In genomic region chr17:40100669-40101366, GRCh38 we compare ENCODE assay signal across 8 cellular contexts. TPM values are rescaled to one million over a fixed set of nuclear protein-coding genes. Genes with fewer than 3 reads are reported as not detected.
DNase-seq lines count a peak whose midpoint lies in the region; TF ChIP-seq lines count a peak whose summit lies in the region.

No MANE protein-coding gene starts in this region.

- H3K79me1 ChIP-seq in neuronal stem cell (ENCODE audit: low read depth, low read length) = no peaks in the 10 kb centered on the region

- peak; percentile 99 for DNase-seq in ACHN
- DNase-seq in NCI-H1105 (lab: John Stamatoyannopoulos, UW) = peak; percentile 87
- DNase-seq in SK-N-SH = peak; percentile 95
- DNase-seq in germinal center (ENCODE audit: low spot score) = peak; percentile 85
- peak; percentile 94 for DNase-seq in neuronal stem cell (ENCODE audit: low spot score)

- H3K4me1 Mint-ChIP-seq in activated naive CD4-positive, alpha-beta T cell treated with anti-CD3 and anti-CD28 coated beads, Interleukin-2, amount 50 U/mL, for 24 hours = peaks cover 93% of the 10 kb centered on the region

- 0 out of 2 replicates have a peak, but pooled peaks cover 5% of the 10 kb centered on the region for H4K20me1 ChIP-seq in SK-N-SH (ENCODE audit: insufficient read depth)

- H3K27ac Mint-ChIP-seq in activated naive CD4-positive, alpha-beta T cell treated with anti-CD3 and anti-CD28 coated beads, Interleukin-2, amount 50 U/mL, for 24 hours = peak overlapping the region; percentile 92

- peaks cover 31% of the 10 kb centered on the region for H3K79me2 ChIP-seq in SK-N-SH (ENCODE audit: insufficient read depth)

- no peak; the same call in 1 of the 2 replicates for TF ChIP-seq RAD21 in SK-N-SH (IDR thresholded peaks at IDR 0.05; ENCODE audit: low read length)

- H3K4me3 ChIP-seq in SK-N-SH (ENCODE audit: low read depth in 2 of 2, low read length in 1 of 2) = peak overlapping the region; percentile 73 to 96
- H3K4me3 ChIP-seq in neuronal stem cell (ENCODE audit: low read length in 2 of 2) = peak overlapping the region; percentile 53 to 66
- peak overlapping the region; percentile 99 to 100 for H3K4me3 ChIP-seq in stomach smooth muscle (ENCODE audit: low read length in 2 of 2)

- H3K14ac ChIP-seq in neuronal stem cell (ENCODE audit: low read length) = no peak overlapping the region

- H3K27me3 Mint-ChIP-seq in activated naive CD4-positive, alpha-beta T cell treated with anti-CD3 and anti-CD28 coated beads, Interleukin-2, amount 50 U/mL, for 24 hours = no peaks in the 10 kb centered on the region

- TF ChIP-seq EP300 in SK-N-SH (IDR thresholded peaks at IDR 0.05; ENCODE audit: borderline replicate concordance in 1 of 2, low read depth in 1 of 2, low read length in 1 of 2) = no peak

- POLR2A ChIA-PET in SK-N-SH (lab: Yijun Ruan, JAX) = interaction anchor here (0.6 to 3.3 kb wide), 5 partner anchors 9 to 66 kb away, joined by 3 to 25 read pairs (median 4); partner anchors contain the start of gene CASC3

- no peak overlapping the region for H4K91ac ChIP-seq in neuronal stem cell (ENCODE audit: low read depth, low read length, poor library complexity)

- no peak overlapping the region for H3K23ac ChIP-seq in neuronal stem cell (ENCODE audit: low read depth, low read length, poor library complexity)

- H2AFZ ChIP-seq in SK-N-SH (ENCODE audit: low read depth) = peak overlapping the region; percentile 60; the same call in 1 of the 2 replicates
- peak overlapping the region; percentile 80 for H2AFZ ChIP-seq in neuronal stem cell (ENCODE audit: low read length)

- H3K9ac ChIP-seq in SK-N-SH = peak overlapping the region; percentile 99
- H3K9ac ChIP-seq in neuronal stem cell (ENCODE audit: low read depth, low read length, poor library complexity) = no peak overlapping the region
- H3K9ac ChIP-seq in stomach smooth muscle (ENCODE audit: low read length in 2 of 2) = peak overlapping the region; percentile 62 to 69

- TF ChIP-seq CTCF in SK-N-SH (IDR thresholded peaks at IDR 0.05) = no peak

- H3K4me2 ChIP-seq in SK-N-SH (peak overlapping the region; percentile 96), neuronal stem cell (ENCODE audit: insufficient read depth, low read length, poor library complexity, severe bottlenecking) (peak overlapping the region; percentile 71)

- H3K9me3 ChIP-seq in SK-N-SH = no peaks in the 10 kb centered on the region
- peaks cover 0 to 4% of the 10 kb centered on the region in 2 donors for H3K9me3 ChIP-seq in neuronal stem cell (replicated peaks in 1 of 2; ENCODE audit: control insufficient read depth in 2 of 2, insufficient read depth in 1 of 2, low read depth in 1 of 2, low read length in 2 of 2)
- H3K9me3 ChIP-seq in stomach smooth muscle (ENCODE audit: control insufficient read depth in 2 of 2, low read length in 2 of 2) = no peaks in the 10 kb centered on the region

- H2BK12ac ChIP-seq in neuronal stem cell (ENCODE audit: low read length) = no peak overlapping the region

- H3K36me3 ChIP-seq in SK-N-SH (replicated peaks in 1 of 2; ENCODE audit: control insufficient read depth in 1 of 2, insufficient read depth in 2 of 2, low read length in 1 of 2) = peaks cover 10 to 15% of the 10 kb centered on the region in 2 experiments
- H3K36me3 ChIP-seq in neuronal stem cell (replicated peaks in 1 of 2; ENCODE audit: control insufficient read depth in 2 of 2, insufficient read depth in 2 of 2, low read length in 2 of 2) = peaks cover 8 to 13% of the 10 kb centered on the region in 2 donors
- H3K36me3 ChIP-seq in stomach smooth muscle (ENCODE audit: control insufficient read depth in 2 of 2, insufficient read depth in 2 of 2, low read length in 2 of 2) = peaks cover 18 to 22% of the 10 kb centered on the region in 2 donors

- H3K18ac ChIP-seq in neuronal stem cell (ENCODE audit: low read length) = peak overlapping the region; percentile 50

- no peak overlapping the region for H2BK120ac ChIP-seq in neuronal stem cell (ENCODE audit: low read depth, low read length)

- peaks cover 7% of the 10 kb centered on the region for H3F3A ChIP-seq in SK-N-SH (replicated peaks; ENCODE audit: insufficient read depth)

- no peaks in the 10 kb centered on the region for H3K9me3 Mint-ChIP-seq in activated naive CD4-positive, alpha-beta T cell treated with anti-CD3 and anti-CD28 coated beads, Interleukin-2, amount 50 U/mL, for 24 hours

- H3K9me2 ChIP-seq in SK-N-SH = no peaks in the 10 kb centered on the region

- H3K27me3 ChIP-seq in SK-N-SH (ENCODE audit: insufficient read depth) (no peaks in the 10 kb centered on the region), neuronal stem cell (ENCODE audit: control insufficient read depth in 3 of 3, insufficient read depth in 3 of 3, low read depth in 1 of 3, low read length in 3 of 3) (peaks cover 0 to 12% (median 8%) of the 10 kb centered on the region in 3 experiments), stomach smooth muscle (ENCODE audit: control insufficient read depth in 1 of 2, insufficient read depth in 2 of 2, low read length in 2 of 2) (no peaks in the 10 kb centered on the region)

- peak overlapping the region; percentile 70 to 95 for H3K27ac ChIP-seq in SK-N-SH (ENCODE audit: low read depth in 2 of 2, low read length in 1 of 2)
- H3K27ac ChIP-seq in neuronal stem cell (replicated peaks; ENCODE audit: low read length) = peak overlapping the region; percentile 35
- peak overlapping the region; percentile 94 for H3K27ac ChIP-seq in stomach smooth muscle (ENCODE audit: low read length)

- peaks cover 14 to 28% of the 10 kb centered on the region in 2 experiments; a peak in 1 of 4 replicates for H3K4me1 ChIP-seq in SK-N-SH (ENCODE audit: control insufficient read depth in 1 of 2, insufficient read depth in 2 of 2, low read depth in 1 of 2, low read length in 1 of 2)
- H3K4me1 ChIP-seq in neuronal stem cell (ENCODE audit: control insufficient read depth in 2 of 2, insufficient read depth in 1 of 2, low read depth in 1 of 2, low read length in 2 of 2) = peaks cover 23 to 39% of the 10 kb centered on the region in 2 donors
- H3K4me1 ChIP-seq in stomach smooth muscle (ENCODE audit: control insufficient read depth, insufficient read depth, low read length) = peaks cover 74% of the 10 kb centered on the region

- H3K36me3 Mint-ChIP-seq in activated naive CD4-positive, alpha-beta T cell treated with anti-CD3 and anti-CD28 coated beads, Interleukin-2, amount 50 U/mL, for 24 hours = peaks cover 5% of the 10 kb centered on the region

- in situ Hi-C loops in ACHN (cut with HindIII; ENCODE audit: low pct_ligation_motif_present, low pct_unique_long_range_greater_than_20kb, low sequenced_read_pairs) = loop anchor here (10.0 kb wide), 1 partner anchor 74 kb away; the partner anchor contains the start of gene RAPGEFL1

- TF ChIP-seq POLR2A in GM19193 (IDR thresholded peaks at IDR 0.05; ENCODE audit: extremely low read depth, insufficient read depth, insufficient read length) = peak; percentile 2

- 1% methylated on average over 24 of the region's 25 CpGs for WGBS in SK-N-SH (ENCODE audit: low lambda C conversion rate)
- no CpG with 5 or more reads among the region's 25 CpGs for WGBS in neuronal stem cell (ENCODE audit: extremely low coverage in 2 of 2, insufficient read length in 2 of 2, insufficient replicate concordance in 1 of 2), 2 donors

- H3K4me3 Mint-ChIP-seq in activated naive CD4-positive, alpha-beta T cell treated with anti-CD3 and anti-CD28 coated beads, Interleukin-2, amount 50 U/mL, for 24 hours = peak overlapping the region; percentile 95

- CTCF ChIA-PET in SK-N-SH (lab: Yijun Ruan, JAX) = interaction anchor here (0.9 to 12.5 kb wide), 10 partner anchors 11 to 122 kb away, joined by 3 to 98 read pairs (median 6); partner anchors contain the start of gene THRA

- H4K8ac ChIP-seq in neuronal stem cell (ENCODE audit: low read depth, low read length) = no peak overlapping the region

- no peak overlapping the region for H3K4ac ChIP-seq in neuronal stem cell (ENCODE audit: low read length)

- H2AK5ac ChIP-seq in neuronal stem cell (ENCODE audit: low read depth, low read length) = no peak overlapping the region

- no peak overlapping the region for H2BK15ac ChIP-seq in neuronal stem cell (ENCODE audit: low read length)

- H2BK5ac ChIP-seq in neuronal stem cell (ENCODE audit: low read length) = no peak overlapping the region

TF ChIP-seq in SK-N-SH, 30 proteins besides CTCF, POLR2A, EP300 and RAD21 (continues in another document):
- TF ChIP-seq MXI1 (IDR thresholded peaks at IDR 0.05; ENCODE audit: low read depth, low read length) = peak; percentile 99
- TF ChIP-seq RXRA (IDR thresholded peaks at IDR 0.05; ENCODE audit: borderline replicate concordance, low read depth) = peak; percentile 55; the same call in 1 of the 2 replicates
- peak; percentile 77 for TF ChIP-seq FOSL2 (IDR thresholded peaks at IDR 0.05; ENCODE audit: borderline replicate concordance, low read depth)
- TF ChIP-seq EZH2phosphoT487 (IDR thresholded peaks at IDR 0.05; ENCODE audit: borderline replicate concordance, low read depth) = no peak

RNA-seq across cellular contexts. Expression of gene NR1D1, which starts 0.4 kb away (rescaled TPM):
- polyA plus RNA-seq in SK-N-SH (2012; rRNA removed) = 2.1 and 6.5 TPM in 2 replicates
- polyA plus RNA-seq in SK-N-SH (2012; cell fraction: cytosol; rRNA removed) = 3.9 and 6.0 TPM in 2 replicates
- 16.9 and 17.9 TPM in 2 replicates for polyA plus RNA-seq in SK-N-SH (2012; cell fraction: nucleus; rRNA removed)
- 5.0 TPM for polyA plus RNA-seq in neuronal stem cell (2013, experiment 1 of 2)
- polyA plus RNA-seq in neuronal stem cell (2013, experiment 2 of 2) = 4.8 TPM

RNA-seq across cellular contexts. Expression of gene MSL1, which starts 21.0 kb away (rescaled TPM):
- 30.2 and 39.8 TPM in 2 replicates for polyA plus RNA-seq in SK-N-SH (2012; rRNA removed)
- 32.5 and 37.5 TPM in 2 replicates for polyA plus RNA-seq in SK-N-SH (2012; cell fraction: cytosol; rRNA removed)
- 55.2 and 97.3 TPM in 2 replicates for polyA plus RNA-seq in SK-N-SH (2012; cell fraction: nucleus; rRNA removed)
- 106 TPM for polyA plus RNA-seq in neuronal stem cell (2013, experiment 1 of 2)
- 110 TPM for polyA plus RNA-seq in neuronal stem cell (2013, experiment 2 of 2)

RNA-seq across cellular contexts. Expression of gene THRA, which starts 38.1 kb away (rescaled TPM):
- polyA plus RNA-seq in SK-N-SH (2012; rRNA removed) = 20.1 and 23.1 TPM in 2 replicates
- 13.0 and 18.1 TPM in 2 replicates for polyA plus RNA-seq in SK-N-SH (2012; cell fraction: cytosol; rRNA removed)
- 13.7 and 14.4 TPM in 2 replicates for polyA plus RNA-seq in SK-N-SH (2012; cell fraction: nucleus; rRNA removed)
- 13.2 TPM for polyA plus RNA-seq in neuronal stem cell (2013, experiment 1 of 2)
- 13.2 TPM for polyA plus RNA-seq in neuronal stem cell (2013, experiment 2 of 2)

RNA-seq across cellular contexts. Expression of gene CASC3, which starts 39.5 kb away (rescaled TPM):
- 28.0 and 30.4 TPM in 2 replicates for polyA plus RNA-seq in SK-N-SH (2012; rRNA removed)
- 20.8 and 21.3 TPM in 2 replicates for polyA plus RNA-seq in SK-N-SH (2012; cell fraction: cytosol; rRNA removed)
- 74.7 and 122 TPM in 2 replicates for polyA plus RNA-seq in SK-N-SH (2012; cell fraction: nucleus; rRNA removed)
- polyA plus RNA-seq in neuronal stem cell (2013, experiment 1 of 2) = 70.7 TPM
- polyA plus RNA-seq in neuronal stem cell (2013, experiment 2 of 2) = 70.5 TPM

RNA-seq across cellular contexts. Expression of gene MED24, which starts 46.6 kb away (rescaled TPM):
- 62.8 and 64.5 TPM in 2 replicates for polyA plus RNA-seq in SK-N-SH (2012; rRNA removed)
- polyA plus RNA-seq in SK-N-SH (2012; cell fraction: cytosol; rRNA removed) = 32.9 and 39.9 TPM in 2 replicates
- 178 and 231 TPM in 2 replicates for polyA plus RNA-seq in SK-N-SH (2012; cell fraction: nucleus; rRNA removed)
- 61.9 TPM for polyA plus RNA-seq in neuronal stem cell (2013, experiment 1 of 2)
- polyA plus RNA-seq in neuronal stem cell (2013, experiment 2 of 2) = 61.2 TPM

Comparison
In these comparisons a context has a peak if more than half of its experiments do, and no peak if none do; other contexts are left out.
1. Peak in every context shown above with its lines: DNase-seq, H3K4me3 ChIP-seq and H3K27ac ChIP-seq.
2. H3K27ac ChIP-seq: peak in every context shown above with its lines; median percentile 94 in stomach smooth muscle; 82 in SK-N-SH; 35 in neuronal stem cell.